Comparison of ENCODE assay signal across 8 cellular contexts in genomic region chr20:2102585-2103453, GRCh38. TPM values are rescaled to one million over a fixed set of nuclear protein-coding genes. Genes with fewer than 3 reads are reported as not detected.
DNase-seq lines count a peak whose midpoint lies in the region; TF ChIP-seq lines count a peak whose summit lies in the region.

No MANE protein-coding gene starts in this region.

- intact Hi-C loops in testis (cut with DNase I; ENCODE audit: low total_unique reads), result no loop called here

- H3K36me3 Mint-ChIP-seq in activated naive CD4-positive, alpha-beta T cell treated with anti-CD3 and anti-CD28 coated beads, Interleukin-2, amount 10 ng/mL, durations not matched to agents 7 days and 5 days, result peaks cover 28% of the 10 kb centered on the region

- H3K27me3 ChIP-seq in SJCRH30, result no peaks in the 10 kb centered on the region; the same call in 1 of the 2 replicates
- H3K27me3 ChIP-seq in osteoblast (ENCODE audit: insufficient read depth, low read length), result no peaks in the 10 kb centered on the region
- no peaks in the 10 kb centered on the region for H3K27me3 ChIP-seq in testis

- no peaks in the 10 kb centered on the region for H3K9me3 Mint-ChIP-seq in activated naive CD4-positive, alpha-beta T cell treated with anti-CD3 and anti-CD28 coated beads, Interleukin-2, amount 10 ng/mL, durations not matched to agents 7 days and 5 days

- DNase-seq in G401 (ENCODE audit: low spot score) (peak; percentile 88), GOT3 (lab: John Stamatoyannopoulos, UW) (peak; percentile 87), LNCaP clone FGC (ENCODE audit: low read depth) (no peak), SJCRH30 (peak; percentile 83 to 91), globus pallidus (ENCODE audit: low spot score) (peak; percentile 89), osteoblast (ENCODE audit: insufficient read length, low spot score, missing footprints) (peak; percentile 97), testis (peak; percentile 87)
- DNase-seq in activated naive CD4-positive, alpha-beta T cell treated with anti-CD3 and anti-CD28 coated beads, Interleukin-2, amount 10 ng/mL, durations not matched to agents 7 days and 5 days, result peak; percentile 86

- in situ Hi-C loops in G401 (cut with HindIII; ENCODE audit: low sequenced_read_pairs), result no loop called here

- WGBS in testis, 2 donors, result 0% methylated on average over 2 to 94 of the region's 95 CpGs

- H3K27me3 Mint-ChIP-seq in activated naive CD4-positive, alpha-beta T cell treated with anti-CD3 and anti-CD28 coated beads, Interleukin-2, amount 10 ng/mL, durations not matched to agents 7 days and 5 days, result peaks cover 4% of the 10 kb centered on the region

- peak overlapping the region; percentile 99 for H2AFZ ChIP-seq in osteoblast (ENCODE audit: low read length)

- H3K9me3 ChIP-seq in SJCRH30 (replicated peaks) (no peaks in the 10 kb centered on the region), osteoblast (ENCODE audit: low read depth, low read length) (no peaks in the 10 kb centered on the region), testis (no peaks in the 10 kb centered on the region)

- H3K79me2 ChIP-seq in osteoblast (ENCODE audit: insufficient read depth, low read length), result peaks cover 50% of the 10 kb centered on the region

- peak overlapping the region; percentile 99 for H3K27ac ChIP-seq in SJCRH30
- peak overlapping the region; percentile 100 for H3K27ac ChIP-seq in osteoblast (ENCODE audit: low read depth, low read length)
- H3K27ac ChIP-seq in testis, result peak overlapping the region; percentile 93 to 99

- H3K4me2 ChIP-seq in osteoblast (ENCODE audit: insufficient read depth, low read length), result peak overlapping the region; percentile 86

- H3K4me3 ChIP-seq in LNCaP clone FGC (ENCODE audit: low read depth, low read length) (peak overlapping the region; percentile 90), SJCRH30 (peak overlapping the region; percentile 94), osteoblast (ENCODE audit: insufficient read depth, low read length) (peak overlapping the region; percentile 85), testis (peak overlapping the region; percentile 85 to 86)

- no peak for TF ChIP-seq POLR2A in testis (IDR thresholded peaks at IDR 0.05)

- H3K4me1 ChIP-seq in SJCRH30 (peaks cover 3% of the 10 kb centered on the region; the same call in 1 of the 2 replicates), osteoblast (ENCODE audit: insufficient read depth, low read length) (peaks cover 22% of the 10 kb centered on the region), testis (peaks cover 26% of the 10 kb centered on the region)

- H3K36me3 ChIP-seq in SJCRH30 (peaks cover 19% of the 10 kb centered on the region), osteoblast (ENCODE audit: insufficient read depth, low read length) (peaks cover 12% of the 10 kb centered on the region), testis (ENCODE audit: low read depth, missing control alignments) (no peaks in the 10 kb centered on the region)

- peaks cover 24% of the 10 kb centered on the region for H4K20me1 ChIP-seq in osteoblast (ENCODE audit: insufficient read depth, low read length)

- H3K4me1 Mint-ChIP-seq in activated naive CD4-positive, alpha-beta T cell treated with anti-CD3 and anti-CD28 coated beads, Interleukin-2, amount 10 ng/mL, durations not matched to agents 7 days and 5 days, result peaks cover 48% of the 10 kb centered on the region

- H3K4me3 Mint-ChIP-seq in activated naive CD4-positive, alpha-beta T cell treated with anti-CD3 and anti-CD28 coated beads, Interleukin-2, amount 10 ng/mL, durations not matched to agents 7 days and 5 days, result peak overlapping the region; percentile 95

- peak overlapping the region; percentile 99 for H3K27ac Mint-ChIP-seq in activated naive CD4-positive, alpha-beta T cell treated with anti-CD3 and anti-CD28 coated beads, Interleukin-2, amount 10 ng/mL, durations not matched to agents 7 days and 5 days

- TF ChIP-seq CTCF in LNCaP clone FGC (IDR thresholded peaks at IDR 0.05; ENCODE audit: control insufficient read depth, extremely low read depth, insufficient read depth) (no peak), osteoblast (IDR thresholded peaks at IDR 0.05; ENCODE audit: extremely low read depth, low read depth, low read length) (no peak), testis (IDR thresholded peaks at IDR 0.05) (peak in 1 of 3 experiments; percentile 25)

- CTCF ChIA-PET in activated naive CD4-positive, alpha-beta T cell treated with anti-CD3 and anti-CD28 coated beads, Interleukin-2, amount 10 ng/mL, durations not matched to agents 7 days and 5 days (lab: Charles Lee), result interaction anchor here (1.0 to 1.7 kb wide), 4 partner anchors 9 to 58 kb away, joined by 3 to 8 read pairs (median 4); no protein-coding TSS in a partner anchor

RNA-seq across cellular contexts. Expression of gene STK35, which starts 1.2 kb away (rescaled TPM):
- total RNA-seq in G401 (2014; rRNA removed; shearing (Covaris generic)), result 12.9 and 17.2 TPM in 2 replicates
- 18.0 and 19.1 TPM in 2 replicates for total RNA-seq in SJCRH30 (2014; rRNA removed; shearing (Covaris generic))
- 18.0 and 21.4 TPM in 2 replicates for total RNA-seq in osteoblast
- total RNA-seq in testis, result 10 to 100 TPM; 73.0 to 82.8 TPM
- 46.3 TPM for polyA plus RNA-seq in testis (ENCODE audit: insufficient read depth, low read depth, low replicate concordance)
